8 cellular contexts compared by ENCODE assay signal in genomic region chr5:139295692-139296091, GRCh38. TPM values are rescaled to one million over a fixed set of nuclear protein-coding genes. Genes with fewer than 3 reads are reported as not detected.
DNase-seq lines count a peak whose midpoint lies in the region; ATAC-seq and TF ChIP-seq lines count a peak whose summit lies in the region.

No MANE protein-coding gene starts in this region.

- H3K9me3 ChIP-seq in PC-3 (ENCODE audit: low read length) (no peaks in the 10 kb centered on the region), endodermal cell (ENCODE audit: control insufficient read depth, low read length) (no peaks in the 10 kb centered on the region), neutrophil (no peaks in the 10 kb centered on the region)

- H3K27me3 ChIP-seq in PC-3 (ENCODE audit: low read length) (no peaks in the 10 kb centered on the region), endodermal cell (ENCODE audit: control insufficient read depth, insufficient read depth, low read length, poor library complexity, severe bottlenecking) (no peaks in the 10 kb centered on the region), neutrophil (no peaks in the 10 kb centered on the region)

- DNase-seq in Calu3, result no peak
- DNase-seq in PC-3, result no peak
- DNase-seq in endodermal cell, result peak; percentile 63
- no peak for DNase-seq in NCI-H1694 (lab: John Stamatoyannopoulos, UW)
- DNase-seq in cerebellum (ENCODE audit: low spot score), result no peak

- H3K27me3 Mint-ChIP-seq in Calu3 (ENCODE audit: unreplicated experiment), result no peaks in the 10 kb centered on the region
- H3K27me3 Mint-ChIP-seq in endodermal cell (ENCODE audit: insufficient read depth), result no peaks in the 10 kb centered on the region

- no peak for ATAC-seq in PC-3
- no peak for ATAC-seq in activated CD4-positive, CD25-positive, alpha-beta regulatory T cell treated with anti-CD3 and anti-CD28 coated beads, Interleukin-2, amount 50 U/mL, for 24 hours
- ATAC-seq in HG03565 (IDR thresholded peaks at IDR 0.05; ENCODE audit: unreplicated experiment), result no peak

- H4K20me1 ChIP-seq in PC-3 (ENCODE audit: low read length), result peaks cover 64% of the 10 kb centered on the region

- H3K4me1 Mint-ChIP-seq in Calu3 (ENCODE audit: low read depth, unreplicated experiment) (peaks cover 50% of the 10 kb centered on the region), endodermal cell (peaks cover 37% of the 10 kb centered on the region)

- H3K9me3 Mint-ChIP-seq in Calu3 (ENCODE audit: low read depth, unreplicated experiment), result no peaks in the 10 kb centered on the region
- H3K9me3 Mint-ChIP-seq in endodermal cell, result no peaks in the 10 kb centered on the region

- H3K4me2 ChIP-seq in PC-3 (ENCODE audit: low read length), result peak overlapping the region; percentile 85

- peak overlapping the region; percentile 98 for H3K27ac Mint-ChIP-seq in Calu3 (ENCODE audit: unreplicated experiment)
- peak overlapping the region; percentile 98 for H3K27ac Mint-ChIP-seq in endodermal cell

- WGBS in endodermal cell (ENCODE audit: insufficient coverage in 1 of 2, insufficient read length in 1 of 2), 2 experiments, result 76 to 84% methylated on average over 12 of the region's 12 CpGs

- BruUV-seq in Calu3 (replicated peaks; lab: Mats Ljungman, UMichigan) (no TSS peak), PC-3 (replicated peaks; lab: Mats Ljungman, UMichigan) (no TSS peak)

- H3F3A ChIP-seq in PC-3 (ENCODE audit: low read length, unreplicated experiment), result no peaks in the 10 kb centered on the region

- 0 out of 2 replicates have a peak, but pooled peaks cover 5% of the 10 kb centered on the region for H3K36me3 ChIP-seq in PC-3 (ENCODE audit: low read depth, low read length)
- peaks cover 25% of the 10 kb centered on the region for H3K36me3 ChIP-seq in endodermal cell (ENCODE audit: control insufficient read depth, insufficient read depth, low read length)
- no peaks in the 10 kb centered on the region for H3K36me3 ChIP-seq in neutrophil

- H3K4me1 ChIP-seq in PC-3 (ENCODE audit: insufficient read depth, low read length) (peaks cover 21% of the 10 kb centered on the region; the same call in 1 of the 2 replicates), endodermal cell (ENCODE audit: control insufficient read depth, insufficient read depth, low read length) (no peaks in the 10 kb centered on the region), neutrophil (ENCODE audit: control insufficient read depth in 1 of 2, insufficient read depth in 1 of 2, low read depth in 1 of 2, low read length in 1 of 2) (peaks cover 30 to 48% of the 10 kb centered on the region in 2 experiments)

- H3K79me2 ChIP-seq in PC-3 (ENCODE audit: low read length), result peaks cover 77% of the 10 kb centered on the region

- TF ChIP-seq CTCF in Calu3 (IDR thresholded peaks at IDR 0.05; ENCODE audit: unreplicated experiment) (no peak), PC-3 (conservative IDR thresholded peaks at IDR 0.05; ENCODE audit: low read depth, low read length) (no peak), endodermal cell (conservative IDR thresholded peaks at IDR 0.05) (no peak), neutrophil (IDR thresholded peaks at IDR 0.05) (no peak)

- peaks cover 59% of the 10 kb centered on the region for H3K36me3 Mint-ChIP-seq in Calu3 (ENCODE audit: insufficient read depth, unreplicated experiment)
- peaks cover 28% of the 10 kb centered on the region for H3K36me3 Mint-ChIP-seq in endodermal cell (ENCODE audit: low read depth)

- peak overlapping the region; percentile 98 for H3K4me3 Mint-ChIP-seq in Calu3 (ENCODE audit: low read depth, unreplicated experiment)
- peak overlapping the region; percentile 98 for H3K4me3 Mint-ChIP-seq in endodermal cell

- POLR2A ChIA-PET in PC-3 (lab: Charles Lee; ENCODE audit: unreplicated experiment), result no interaction called here

- intact Hi-C loops in Calu3 (cut with micrococcal nuclease; ENCODE audit: unreplicated experiment) (loop anchor here (2.0 kb wide), 1 partner anchor 15 kb away; no protein-coding TSS in a partner anchor), PC-3 (cut with micrococcal nuclease) (no loop called here)

- CTCF ChIA-PET in Calu3 (lab: Charles Lee), result no interaction called here
- CTCF ChIA-PET in PC-3 (lab: Charles Lee), result no interaction called here

- H3K27ac ChIP-seq in PC-3 (ENCODE audit: low read length), result no peak overlapping the region
- H3K27ac ChIP-seq in endodermal cell (ENCODE audit: low read depth, low read length), result no peak overlapping the region
- H3K27ac ChIP-seq in neutrophil, result peak overlapping the region; percentile 94

- peak overlapping the region; percentile 97 for H3K4me3 ChIP-seq in PC-3 (ENCODE audit: low read length)
- peak overlapping the region; percentile 99 for H3K4me3 ChIP-seq in endodermal cell (ENCODE audit: low read length)
- H3K4me3 ChIP-seq in neutrophil (ENCODE audit: low read depth in 1 of 2, low read length in 1 of 2), result peak overlapping the region in 1 of 2 experiments; percentile 86

- H3K9ac ChIP-seq in PC-3 (ENCODE audit: low read length) (peak overlapping the region; percentile 100; the same call in 1 of the 2 replicates), endodermal cell (ENCODE audit: extremely low read depth, low read length, poor library complexity, severe bottlenecking) (peak overlapping the region; percentile 99)

- no peaks in the 10 kb centered on the region for H3K9me2 ChIP-seq in PC-3 (replicated peaks; ENCODE audit: low read length)

- H2AFZ ChIP-seq in PC-3 (ENCODE audit: low read length), result no peak overlapping the region

RNA-seq across cellular contexts. Expression of gene MATR3, which starts 2.2 kb away (rescaled TPM):
- 228 and 230 TPM in 2 replicates for total RNA-seq in Calu3 (2022)
- 139 and 162 TPM in 2 replicates for total RNA-seq in PC-3 (2014; rRNA removed)
- total RNA-seq in endodermal cell, result 100 to 1,000 TPM; 250 to 279 TPM
- 439 TPM for polyA plus RNA-seq in endodermal cell (2013, experiment 1 of 2)
- 415 TPM for polyA plus RNA-seq in endodermal cell (2013, experiment 2 of 2)
- 477 TPM for total RNA-seq in cerebellum

RNA-seq across cellular contexts. Expression of gene PAIP2, which starts 46.0 kb away (rescaled TPM):
- total RNA-seq in Calu3 (2022) (73.0 and 81.2 TPM in 2 replicates), PC-3 (2014; rRNA removed) (35.1 and 39.3 TPM in 2 replicates), endodermal cell (100 to 1,000 TPM; 128 to 142 TPM), cerebellum (78.7 TPM)
- polyA plus RNA-seq in endodermal cell (2013, experiment 1 of 2), result 193 TPM
- polyA plus RNA-seq in endodermal cell (2013, experiment 2 of 2), result 186 TPM
